23 cellular contexts compared by ENCODE assay signal in the genomic region with DNA sequence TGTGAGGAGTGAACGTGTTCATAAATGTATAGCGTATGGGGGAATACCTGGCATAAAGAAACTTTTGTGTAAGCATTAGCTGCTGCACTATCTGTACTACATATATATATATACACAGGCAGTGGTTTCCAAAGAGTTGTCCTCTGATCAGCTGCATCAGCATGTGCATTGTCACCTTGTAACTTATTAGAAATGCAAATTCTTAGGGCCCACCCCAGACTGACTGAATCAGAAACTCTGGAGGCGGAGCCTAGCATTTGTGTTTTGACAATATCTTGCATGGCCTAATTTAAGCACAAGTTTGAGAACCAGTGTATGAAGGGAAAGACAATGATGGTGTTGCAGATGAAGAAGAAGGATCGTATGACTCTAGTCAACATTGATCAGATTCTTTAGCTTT.
DNase-seq lines count a peak whose midpoint lies in the region; ATAC-seq and TF ChIP-seq lines count a peak whose summit lies in the region.
"Had no signal": no experiment of that assay in that cellular context is flagged by ENCODE, and none has a peak within 500 bp of the region (broad histone marks: within the 10 kb centered on the region; RNA-seq: fewer than 3 reads in every experiment).

No MANE protein-coding gene starts in this region.

- no peak for DNase-seq in iPS-NIHi7 (ENCODE audit: extremely low spot score)
- DNase-seq in Right ventricle myocardium superior = no peak
- DNase-seq in RWPE1 (ENCODE audit: low spot score) = no peak
- DNase-seq in NCI-H146 treated with DMSO at 0.1 percent for 48 hours (lab: John Stamatoyannopoulos, UW; ENCODE audit: unreplicated experiment) = no peak
- DNase-seq: activated CD4-positive, alpha-beta T cell treated with anti-CD3 and anti-CD28 coated beads, Interleukin-2, amount 50 U/mL, for 48 hours; activated naive CD8-positive, alpha-beta T cell treated with anti-CD3 and anti-CD28 coated beads, Interleukin-2, amount 10 ng/mL, durations not matched to agents 7 days and 5 days; activated T-cell treated with anti-CD3 and anti-CD28 coated beads, Interleukin-2, amount 50 U/mL, for 72 hours; CD8-positive, alpha-beta memory T cell; dorsolateral prefrontal cortex; esophagus squamous epithelium; head of caudate nucleus; islet precursor cell; mesenchymal stem cell; NCI-H1694; NCI-H510A treated with DMSO at 0.1 percent for 48 hours; nephron progenitor cell; OCI-M1; stimulated activated CD4-positive, alpha-beta T cell treated with anti-CD3 and anti-CD28 coated beads, Interleukin-15, amount 100 ng/mL, for 24 hours; uterus had no signal

- ATAC-seq in GM18508 (IDR thresholded peaks at IDR 0.05; ENCODE audit: insufficient read depth, unreplicated experiment) = peak; percentile 79
- ATAC-seq in GM19463 (IDR thresholded peaks at IDR 0.05; ENCODE audit: unreplicated experiment) = peak; percentile 93
- peak; percentile 79 for ATAC-seq in HG02852 (IDR thresholded peaks at IDR 0.05; ENCODE audit: unreplicated experiment)
- peak; percentile 68 for ATAC-seq in HG03432 (IDR thresholded peaks at IDR 0.05; ENCODE audit: unreplicated experiment)
- ATAC-seq in Right ventricle myocardium superior (ENCODE audit: poor library complexity) = no peak
- ATAC-seq: activated T-cell treated with anti-CD3 and anti-CD28 coated beads, Interleukin-2, amount 50 U/mL, for 72 hours had no signal

- no peak for TF ChIP-seq CTCF in RWPE1 (conservative IDR thresholded peaks at IDR 0.05; ENCODE audit: low read depth)

- CTCF ChIA-PET in RWPE1 (lab: Yijun Ruan, JAX) = no interaction called here

- intact Hi-C loops in Right ventricle myocardium superior (cut with DNase I) = no loop called here

- H3K27ac ChIP-seq in RWPE1 = no peak overlapping the region
- H3K27ac ChIP-seq: dorsolateral prefrontal cortex, esophagus squamous epithelium, uterus had no signal

- POLR2A ChIA-PET in RWPE1 (lab: Yijun Ruan, JAX; ENCODE audit: low non-redundant PET) = no interaction called here
